In genomic region chr17:47013341-47013740, GRCh38 we compare ENCODE assay signal across 1 cellular context.
TF ChIP-seq lines count a peak whose summit lies in the region.

No MANE protein-coding gene starts in this region.

TF ChIP-seq in WTC11, 78 proteins besides CTCF, POLR2A, EP300 and RAD21 (continued from another document):
- TF ChIP-seq AFF4 (CRISPR knock-in tag; IDR thresholded peaks at IDR 0.05; ENCODE audit: borderline replicate concordance) (no peak), NFE2L1 (CRISPR knock-in tag; IDR thresholded peaks at IDR 0.05) (no peak), CREB1 (CRISPR knock-in tag; IDR thresholded peaks at IDR 0.05) (no peak), SP1 (CRISPR knock-in tag; conservative IDR thresholded peaks at IDR 0.05) (no peak), OVOL2 (CRISPR knock-in tag; IDR thresholded peaks at IDR 0.05; ENCODE audit: borderline replicate concordance) (no peak), ZNF396 (CRISPR knock-in tag; IDR thresholded peaks at IDR 0.05; ENCODE audit: borderline replicate concordance) (no peak)
- TF ChIP-seq, protein P1, sequence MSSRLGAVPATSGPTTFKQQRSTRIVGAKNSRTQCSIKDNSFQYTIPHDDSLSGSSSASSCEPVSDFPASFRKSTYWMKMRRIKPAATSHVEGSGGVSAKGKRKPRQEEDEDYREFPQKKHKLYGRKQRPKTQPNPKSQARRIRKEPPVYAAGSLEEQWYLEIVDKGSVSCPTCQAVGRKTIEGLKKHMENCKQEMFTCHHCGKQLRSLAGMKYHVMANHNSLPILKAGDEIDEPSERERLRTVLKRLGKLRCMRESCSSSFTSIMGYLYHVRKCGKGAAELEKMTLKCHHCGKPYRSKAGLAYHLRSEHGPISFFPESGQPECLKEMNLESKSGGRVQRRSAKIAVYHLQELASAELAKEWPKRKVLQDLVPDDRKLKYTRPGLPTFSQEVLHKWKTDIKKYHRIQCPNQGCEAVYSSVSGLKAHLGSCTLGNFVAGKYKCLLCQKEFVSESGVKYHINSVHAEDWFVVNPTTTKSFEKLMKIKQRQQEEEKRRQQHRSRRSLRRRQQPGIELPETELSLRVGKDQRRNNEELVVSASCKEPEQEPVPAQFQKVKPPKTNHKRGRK (CRISPR knock-in tag; IDR thresholded peaks at IDR 0.05; ENCODE audit: borderline replicate concordance) = no peak
- TF ChIP-seq, protein P2, sequence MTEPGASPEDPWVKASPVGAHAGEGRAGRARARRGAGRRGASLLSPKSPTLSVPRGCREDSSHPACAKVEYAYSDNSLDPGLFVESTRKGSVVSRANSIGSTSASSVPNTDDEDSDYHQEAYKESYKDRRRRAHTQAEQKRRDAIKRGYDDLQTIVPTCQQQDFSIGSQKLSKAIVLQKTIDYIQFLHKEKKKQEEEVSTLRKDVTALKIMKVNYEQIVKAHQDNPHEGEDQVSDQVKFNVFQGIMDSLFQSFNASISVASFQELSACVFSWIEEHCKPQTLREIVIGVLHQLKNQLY (CRISPR knock-in tag; IDR thresholded peaks at IDR 0.05) = no peak
